ENCODE assay signal across 11 cellular contexts in the genomic region with DNA sequence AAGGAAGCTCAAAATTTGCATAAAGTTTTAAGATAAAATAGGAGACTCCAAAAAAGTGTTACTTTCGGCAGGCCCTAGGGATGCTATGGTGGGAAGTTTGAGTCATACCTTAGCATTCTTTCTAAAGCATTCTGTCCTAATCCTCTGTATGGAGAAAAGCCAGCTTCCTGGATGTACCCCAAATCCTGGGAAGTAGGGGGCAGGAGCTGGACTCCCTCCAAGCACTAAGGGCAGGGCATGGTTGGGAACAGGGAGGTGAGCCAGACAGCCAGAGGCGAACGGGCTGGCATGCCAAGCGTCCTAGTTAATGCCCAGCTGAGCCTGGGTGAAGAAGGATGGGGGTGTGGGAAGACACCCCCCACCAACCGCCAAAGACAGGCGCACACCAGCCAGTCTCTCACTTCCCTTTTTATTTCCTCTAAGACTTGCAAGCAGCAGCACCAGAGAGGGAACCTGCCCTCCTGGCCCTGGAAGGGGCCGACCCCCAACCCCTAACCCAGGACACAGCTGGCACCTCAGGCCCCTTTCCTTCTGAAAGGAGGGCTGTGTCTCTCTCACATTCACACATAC. TPM values are rescaled to one million over a fixed set of nuclear protein-coding genes. Genes with fewer than 3 reads are reported as not detected.
DNase-seq lines count a peak whose midpoint lies in the region; ATAC-seq and TF ChIP-seq lines count a peak whose summit lies in the region.
"Had no signal": no experiment of that assay in that cellular context is flagged by ENCODE, and none has a peak within 500 bp of the region (broad histone marks: within the 10 kb centered on the region; RNA-seq: fewer than 3 reads in every experiment).

No MANE protein-coding gene starts in this region.

- no peaks in the 10 kb centered on the region for H3K9me3 ChIP-seq in osteoblast (ENCODE audit: low read depth, low read length)

- ATAC-seq in GM19043 (IDR thresholded peaks at IDR 0.05; ENCODE audit: low read depth, unreplicated experiment) (peak; percentile 52), HG02884 (IDR thresholded peaks at IDR 0.05; ENCODE audit: unreplicated experiment) (peak; percentile 47), GM19035 (IDR thresholded peaks at IDR 0.05; ENCODE audit: unreplicated experiment) (no peak)

- H3K79me2 ChIP-seq in osteoblast (ENCODE audit: insufficient read depth, low read length): no peaks in the 10 kb centered on the region
- H3K79me2 ChIP-seq: parathyroid adenoma had no signal

- H3K36me3 ChIP-seq in osteoblast (ENCODE audit: insufficient read depth, low read length): no peaks in the 10 kb centered on the region

- H2AFZ ChIP-seq in osteoblast (ENCODE audit: low read length): no peak overlapping the region
- H2AFZ ChIP-seq: parathyroid adenoma had no signal

- TF ChIP-seq CTCF in osteoblast (IDR thresholded peaks at IDR 0.05; ENCODE audit: extremely low read depth, low read depth, low read length): no peak

- no peak overlapping the region for H3K4me2 ChIP-seq in osteoblast (ENCODE audit: insufficient read depth, low read length)

- H3K27me3 ChIP-seq in osteoblast (ENCODE audit: insufficient read depth, low read length): peaks cover 27% of the 10 kb centered on the region

- H4K20me1 ChIP-seq in osteoblast (ENCODE audit: insufficient read depth, low read length): no peaks in the 10 kb centered on the region

- H3K4me1 ChIP-seq in osteoblast (ENCODE audit: insufficient read depth, low read length): peaks cover 21% of the 10 kb centered on the region
- H3K4me1 ChIP-seq: parathyroid adenoma had no signal

- H3K27ac ChIP-seq in osteoblast (ENCODE audit: low read depth, low read length): no peak overlapping the region
- H3K27ac ChIP-seq: parathyroid adenoma had no signal

- DNase-seq in MV-4-11 (lab: John Stamatoyannopoulos, UW): peak; percentile 95
- peak; percentile 77 for DNase-seq in osteoblast (ENCODE audit: insufficient read length, low spot score, missing footprints)
- no peak for DNase-seq in activated effector memory CD4-positive, alpha-beta T cell treated with anti-CD3 and anti-CD28 coated beads, Interleukin-2, amount 50 U/mL, for 16 hours
- DNase-seq in superior temporal gyrus (ENCODE audit: extremely low spot score): no peak
- DNase-seq in NCI-H2227 (lab: John Stamatoyannopoulos, UW; ENCODE audit: unreplicated experiment): no peak
- DNase-seq: activated naive CD8-positive, alpha-beta T cell treated with anti-CD3 and anti-CD28 coated beads for 36 hours; NCI-H2171 treated with DMSO at 0.1 percent for 48 hours had no signal

- H3K4me3 ChIP-seq in osteoblast (ENCODE audit: insufficient read depth, low read length): no peak overlapping the region

RNA-seq across cellular contexts. Expression of a gene that starts 23.9 kb away (rescaled TPM):
- total RNA-seq in osteoblast: 0.29 and 0.36 TPM in 2 replicates

RNA-seq across cellular contexts. Expression of a gene that starts 31.3 kb away (rescaled TPM):
- 18.5 and 28.0 TPM in 2 replicates for total RNA-seq in osteoblast

RNA-seq across cellular contexts. Expression of a gene that starts 46.3 kb away (rescaled TPM):
- 22.1 and 25.7 TPM in 2 replicates for total RNA-seq in osteoblast

RNA-seq across cellular contexts. Expression of a gene that starts 53.2 kb away (rescaled TPM):
- total RNA-seq in osteoblast: not detected in 2 replicates
- total RNA-seq: activated naive CD8-positive, alpha-beta T cell treated with anti-CD3 and anti-CD28 coated beads for 36 hours had no signal

RNA-seq across cellular contexts. Expression of a gene that starts 57.3 kb away (rescaled TPM):
- 51.4 and 61.0 TPM in 2 replicates for total RNA-seq in osteoblast

Comparison
In these comparisons a context has a peak if more than half of its experiments do, and no peak if none do; other contexts are left out.
1. DNase-seq: peak in MV-4-11 (single experiment) and osteoblast (single experiment); none in activated effector memory CD4-positive, alpha-beta T cell treated with anti-CD3 and anti-CD28 coated beads, Interleukin-2, amount 50 U/mL, for 16 hours (single experiment), superior temporal gyrus (single experiment) and NCI-H2227 (single experiment).